Comparison of ENCODE assay signal across 18 cellular contexts in the genomic region with DNA sequence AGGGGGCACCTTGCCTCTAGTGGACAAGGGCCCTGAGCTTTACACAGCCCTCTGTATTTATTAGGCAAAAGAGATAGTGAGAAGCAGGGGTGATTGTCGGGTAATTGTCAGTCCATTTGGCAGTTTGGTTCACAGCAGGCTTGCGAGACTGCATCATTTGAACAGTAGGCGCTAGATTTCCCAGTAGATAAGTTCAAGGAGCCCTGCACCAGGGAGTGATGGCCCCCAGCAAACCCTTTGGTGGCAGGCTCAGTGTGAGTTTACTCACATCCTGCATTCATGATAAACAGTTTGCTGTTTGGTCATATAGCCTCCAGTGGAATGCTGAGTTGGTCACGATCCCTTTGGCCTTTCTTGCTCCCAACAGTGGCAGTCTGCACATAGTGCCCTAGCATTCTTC.
"Had no signal": no experiment of that assay in that cellular context is flagged by ENCODE, and none has a peak within 500 bp of the region (broad histone marks: within the 10 kb centered on the region; RNA-seq: fewer than 3 reads in every experiment).

No MANE protein-coding gene starts in this region.

- ATAC-seq: activated naive CD8-positive, alpha-beta T cell treated with anti-CD3 and anti-CD28 coated beads, Interleukin-2, amount 50 U/mL, for 24 hours; sciatic nerve had no signal

- H3K27ac Mint-ChIP-seq: activated naive CD4-positive, alpha-beta T cell treated with anti-CD3 and anti-CD28 coated beads, Interleukin-2, amount 50 U/mL, for 24 hours; activated naive CD8-positive, alpha-beta T cell treated with anti-CD3 and anti-CD28 coated beads, Interleukin-2, amount 50 U/mL, for 24 hours; nephron; stimulated activated naive CD8-positive, alpha-beta T cell treated with anti-CD3 and anti-CD28 coated beads, Interleukin-15, Interleukin-2, amounts not matched to agents 100 ng/mL and 50 ng/mL, for 24 hours; T-helper 2 cell treated with Interferon-gamma antibody and Interleukin-4, amounts not matched to agents 5 μg/mL and 100 μg/mL, for 36 hours had no signal

- DNase-seq: activated CD4-positive, alpha-beta T cell treated with anti-CD3 and anti-CD28 coated beads for 48 hours; activated CD4-positive, alpha-beta T cell treated with anti-CD3 and anti-CD28 coated beads, Interleukin-2, amount 50 U/mL, for 48 hours; activated CD8-positive, alpha-beta memory T cell treated with anti-CD3 and anti-CD28 coated beads for 24 hours; activated naive CD8-positive, alpha-beta T cell treated with anti-CD3 and anti-CD28 coated beads, Interleukin-2, amount 50 U/mL, for 24 hours; amygdala; caudate nucleus; left ventricle myocardium inferior; ovary; retina; stimulated activated CD4-positive, alpha-beta T cell treated with anti-CD3 and anti-CD28 coated beads, Interleukin-12 subunit alpha, Interleukin-12 subunit beta, amount 100 ng/mL, for 4 hours; stimulated activated CD4-positive, alpha-beta T cell treated with anti-CD3 and anti-CD28 coated beads, Interleukin-4, amount 100 ng/mL, for 1 hour; T-helper 1 cell; trophoblast cell had no signal

- H3K27me3 Mint-ChIP-seq: activated naive CD4-positive, alpha-beta T cell treated with anti-CD3 and anti-CD28 coated beads, Interleukin-2, amount 50 U/mL, for 24 hours; activated naive CD8-positive, alpha-beta T cell treated with anti-CD3 and anti-CD28 coated beads, Interleukin-2, amount 50 U/mL, for 24 hours; stimulated activated naive CD8-positive, alpha-beta T cell treated with anti-CD3 and anti-CD28 coated beads, Interleukin-15, Interleukin-2, amounts not matched to agents 100 ng/mL and 50 ng/mL, for 24 hours had no signal

- H3K4me1 Mint-ChIP-seq: activated naive CD4-positive, alpha-beta T cell treated with anti-CD3 and anti-CD28 coated beads, Interleukin-2, amount 50 U/mL, for 24 hours; activated naive CD8-positive, alpha-beta T cell treated with anti-CD3 and anti-CD28 coated beads, Interleukin-2, amount 50 U/mL, for 24 hours; nephron had no signal

- H3K4me3 Mint-ChIP-seq: activated naive CD4-positive, alpha-beta T cell treated with anti-CD3 and anti-CD28 coated beads, Interleukin-2, amount 50 U/mL, for 24 hours; activated naive CD8-positive, alpha-beta T cell treated with anti-CD3 and anti-CD28 coated beads, Interleukin-2, amount 50 U/mL, for 24 hours; nephron; stimulated activated naive CD8-positive, alpha-beta T cell treated with anti-CD3 and anti-CD28 coated beads, Interleukin-15, Interleukin-2, amounts not matched to agents 100 ng/mL and 50 ng/mL, for 24 hours; T-helper 2 cell treated with Interferon-gamma antibody and Interleukin-4, amounts not matched to agents 5 μg/mL and 100 μg/mL, for 36 hours had no signal

- H3K9me3 Mint-ChIP-seq: activated naive CD4-positive, alpha-beta T cell treated with anti-CD3 and anti-CD28 coated beads, Interleukin-2, amount 50 U/mL, for 24 hours; activated naive CD8-positive, alpha-beta T cell treated with anti-CD3 and anti-CD28 coated beads, Interleukin-2, amount 50 U/mL, for 24 hours; nephron; stimulated activated naive CD8-positive, alpha-beta T cell treated with anti-CD3 and anti-CD28 coated beads, Interleukin-15, Interleukin-2, amounts not matched to agents 100 ng/mL and 50 ng/mL, for 24 hours; T-helper 2 cell treated with Interferon-gamma antibody and Interleukin-4, amounts not matched to agents 5 μg/mL and 100 μg/mL, for 36 hours had no signal
